28 cellular contexts compared by ENCODE assay signal in genomic region chr17:41905172-41905571, GRCh38. TPM values are rescaled to one million over a fixed set of nuclear protein-coding genes. Genes with fewer than 3 reads are reported as not detected.
"Had no signal": no experiment of that assay in that cellular context is flagged by ENCODE, and none has a peak within 500 bp of the region (broad histone marks: within the 10 kb centered on the region; RNA-seq: fewer than 3 reads in every experiment).

No MANE protein-coding gene starts in this region.

- ATAC-seq: esophagus mucosa; gastroesophageal sphincter; heart left ventricle; left cardiac atrium; left lung; naive thymus-derived CD4-positive, alpha-beta T cell; psoas muscle; right cardiac atrium; stimulated activated memory B cell treated with anti-CD40 and anti-IgM and Interleukin-4, amounts not matched to agents 10 μg/mL and 1 μg/mL and 100 μg/mL, for 72 hours had no signal

- H3K9ac ChIP-seq: neural progenitor cell had no signal

- H3K4me3 ChIP-seq: dorsolateral prefrontal cortex, gastroesophageal sphincter, heart left ventricle, left lung, neural progenitor cell, psoas muscle, sigmoid colon, spleen, thoracic aorta, tibial nerve, upper lobe of left lung had no signal

- H3K4me1 Mint-ChIP-seq: stimulated activated memory B cell treated with anti-CD40 and anti-IgM and Interleukin-4, amounts not matched to agents 10 μg/mL and 1 μg/mL and 100 μg/mL, for 72 hours had no signal

- H3K9me3 Mint-ChIP-seq: mesothelial cell of epicardium; naive thymus-derived CD4-positive, alpha-beta T cell; nephron; neural progenitor cell; stimulated activated memory B cell treated with anti-CD40 and anti-IgM and Interleukin-4, amounts not matched to agents 10 μg/mL and 1 μg/mL and 100 μg/mL, for 72 hours; stimulated activated naive CD8-positive, alpha-beta T cell treated with anti-CD3 and anti-CD28 coated beads, Interleukin-15, Interleukin-2, amounts not matched to agents 100 ng/mL and 50 ng/mL, for 24 hours had no signal

- H3K27me3 Mint-ChIP-seq: naive thymus-derived CD4-positive, alpha-beta T cell; stimulated activated memory B cell treated with anti-CD40 and anti-IgM and Interleukin-4, amounts not matched to agents 10 μg/mL and 1 μg/mL and 100 μg/mL, for 72 hours; stimulated activated naive CD8-positive, alpha-beta T cell treated with anti-CD3 and anti-CD28 coated beads, Interleukin-15, Interleukin-2, amounts not matched to agents 100 ng/mL and 50 ng/mL, for 24 hours had no signal

- H3K27ac Mint-ChIP-seq: mesothelial cell of epicardium; neural progenitor cell; stimulated activated memory B cell treated with anti-CD40 and anti-IgM and Interleukin-4, amounts not matched to agents 10 μg/mL and 1 μg/mL and 100 μg/mL, for 72 hours; stimulated activated naive CD8-positive, alpha-beta T cell treated with anti-CD3 and anti-CD28 coated beads, Interleukin-15, Interleukin-2, amounts not matched to agents 100 ng/mL and 50 ng/mL, for 24 hours had no signal

- H3K9me3 ChIP-seq: gastroesophageal sphincter, heart left ventricle, left lung, psoas muscle, sigmoid colon, spleen, thoracic aorta, tibial nerve, upper lobe of left lung had no signal

- H2AFZ ChIP-seq: neural progenitor cell had no signal

- H3K27me3 ChIP-seq: dorsolateral prefrontal cortex, gastroesophageal sphincter, heart left ventricle, left lung, neural progenitor cell, sigmoid colon, spleen, tibial nerve, upper lobe of left lung had no signal

- H3K4me2 ChIP-seq: neural progenitor cell had no signal

- DNase-seq: dorsolateral prefrontal cortex; effector CD4-positive, alpha-beta T cell; foreskin fibroblast; heart left ventricle; hippocampal formation; left cardiac atrium; left lung; mesenchymal stem cell; naive thymus-derived CD4-positive, alpha-beta T cell; psoas muscle; right cardiac atrium; sigmoid colon; spleen; stimulated activated CD4-positive, alpha-beta T cell treated with anti-CD3 and anti-CD28 coated beads, Interleukin-4, amount 100 ng/mL, for 4 hours; upper lobe of left lung had no signal

- H3K27ac ChIP-seq: dorsolateral prefrontal cortex, epithelial cell of prostate, gastroesophageal sphincter, heart left ventricle, left lung, neural progenitor cell, psoas muscle, sigmoid colon, thoracic aorta, tibial nerve, upper lobe of left lung had no signal

- H3K4me3 Mint-ChIP-seq: mesothelial cell of epicardium; naive thymus-derived CD4-positive, alpha-beta T cell; nephron; neural progenitor cell; stimulated activated memory B cell treated with anti-CD40 and anti-IgM and Interleukin-4, amounts not matched to agents 10 μg/mL and 1 μg/mL and 100 μg/mL, for 72 hours; stimulated activated naive CD8-positive, alpha-beta T cell treated with anti-CD3 and anti-CD28 coated beads, Interleukin-15, Interleukin-2, amounts not matched to agents 100 ng/mL and 50 ng/mL, for 24 hours had no signal

- H3K4me1 ChIP-seq: gastroesophageal sphincter, heart left ventricle, left lung, neural progenitor cell, psoas muscle, sigmoid colon, tibial nerve, upper lobe of left lung had no signal

- FAIRE-seq: colon, islet of Langerhans, urothelium cell line had no signal

RNA-seq across cellular contexts. Expression of gene ODAD4, which starts 25.2 kb away (rescaled TPM):
- total RNA-seq: esophagus mucosa had no signal
